Comparison of ENCODE assay signal across 19 cellular contexts in the genomic region with DNA sequence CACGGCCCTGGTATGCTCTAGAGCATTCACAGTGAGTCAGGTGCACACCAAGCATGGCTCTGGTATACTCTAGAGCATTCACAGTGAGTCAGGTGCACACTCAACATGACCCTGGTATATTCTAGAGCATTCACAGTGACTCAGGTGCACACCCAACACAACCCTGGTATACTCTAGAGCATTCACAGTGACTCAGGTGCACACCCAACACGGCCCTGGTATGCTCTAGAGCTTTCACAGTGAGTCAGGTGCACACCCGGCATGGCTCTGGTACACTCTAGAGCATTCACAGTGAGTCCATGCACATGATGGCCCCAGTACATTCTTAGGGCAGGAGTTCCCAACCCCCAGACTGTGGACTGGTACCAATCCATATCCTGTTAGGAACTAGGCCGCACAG.
A peak's percentile ranks its signal among the peaks of the same experiment; 100 is the strongest.
DNase-seq lines count a peak whose midpoint lies in the region; ATAC-seq, FAIRE-seq and TF ChIP-seq lines count a peak whose summit lies in the region.
"Had no signal": no experiment of that assay in that cellular context is flagged by ENCODE, and none has a peak within 500 bp of the region (broad histone marks: within the 10 kb centered on the region; RNA-seq: fewer than 3 reads in every experiment).

No MANE protein-coding gene starts in this region.

- no peak for TF ChIP-seq CTCF in HepG2 (CRISPR knock-in tag; IDR thresholded peaks at IDR 0.05)
- no peak for TF ChIP-seq CTCF in right lobe of liver (IDR thresholded peaks at IDR 0.05)
- TF ChIP-seq CTCF in psoas muscle (IDR thresholded peaks at IDR 0.05) = no peak

- TF ChIP-seq RAD21 in HepG2 (CRISPR knock-in tag; IDR thresholded peaks at IDR 0.05) = no peak

- DNase-seq in HepG2 (ENCODE audit: low spot score) = no peak
- no peak for DNase-seq in right lobe of liver
- DNase-seq in T-helper 17 cell = no peak
- peak; percentile 18 for DNase-seq in islet precursor cell
- no peak for DNase-seq in stimulated activated naive B cell treated with anti-CD40 and anti-IgM and Interleukin-4, amounts not matched to agents 10 μg/mL and 1 μg/mL and 100 μg/mL, for 72 hours
- no peak for DNase-seq in psoas muscle
- DNase-seq in right cardiac atrium = no peak
- DNase-seq: ACHN; BE2C; C1 segment of cervical spinal cord; Calu3; CD4-positive, CD25-positive, alpha-beta regulatory T cell; DMS79 treated with DMSO at 0.1 percent for 48 hours; GF-D8; GOT3; H7; HFFc6 had no signal

- 100% methylated on average over 2 of the region's 4 CpGs for WGBS in HepG2 (ENCODE audit: low lambda C conversion rate)
- no CpG with 5 or more reads among the region's 4 CpGs for WGBS in right lobe of liver (ENCODE audit: insufficient coverage, low coverage, low lambda C conversion rate, missing lambda C conversion rate)
- 93 to 95% (median 94%) methylated on average over 4 of the region's 4 CpGs for WGBS in psoas muscle, 3 donors
- 96% methylated on average over 4 of the region's 4 CpGs for WGBS in right cardiac atrium

- H3K27ac ChIP-seq in HepG2 (ENCODE audit: extremely low read length, insufficient read depth, low read length) (no peak overlapping the region), right lobe of liver (no peak overlapping the region), psoas muscle (no peak overlapping the region), right cardiac atrium (ENCODE audit: low read length) (no peak overlapping the region)

- no peaks in the 10 kb centered on the region for H3K27me3 ChIP-seq in HepG2 (ENCODE audit: control insufficient read depth in 1 of 2, insufficient read depth in 2 of 2, low read length in 2 of 2)
- H3K27me3 ChIP-seq in right lobe of liver = no peaks in the 10 kb centered on the region
- H3K27me3 ChIP-seq in psoas muscle (ENCODE audit: insufficient read depth in 3 of 3, low read length in 2 of 3) = no peaks in the 10 kb centered on the region
- H3K27me3 ChIP-seq in right cardiac atrium (ENCODE audit: control insufficient read depth, insufficient read depth) = no peaks in the 10 kb centered on the region
- H3K27me3 ChIP-seq: BE2C had no signal

- POLR2A ChIA-PET in HepG2 (lab: Yijun Ruan, JAX) = no interaction called here

- ATAC-seq in HepG2 (no peak), right lobe of liver (no peak), T-helper 17 cell (no peak), psoas muscle (no peak), right cardiac atrium (no peak)
- no peak for ATAC-seq in stimulated activated naive B cell treated with anti-CD40 and anti-IgM and Interleukin-4, amounts not matched to agents 10 μg/mL and 1 μg/mL and 100 μg/mL, for 72 hours (replicated peaks)
- ATAC-seq: HCT116 had no signal

- H4K20me1 ChIP-seq in HepG2 (ENCODE audit: insufficient read depth, low read length) = 0 out of 2 replicates have a peak, but pooled peaks cover 3% of the 10 kb centered on the region

- H3K4me3 Mint-ChIP-seq in T-helper 17 cell = no peak overlapping the region
- no peak overlapping the region for H3K4me3 Mint-ChIP-seq in stimulated activated naive B cell treated with anti-CD40 and anti-IgM and Interleukin-4, amounts not matched to agents 10 μg/mL and 1 μg/mL and 100 μg/mL, for 72 hours
- H3K4me3 Mint-ChIP-seq: CD4-positive, CD25-positive, alpha-beta regulatory T cell; HFFc6 had no signal

- in situ Hi-C loops in HepG2 (cut with HindIII; ENCODE audit: extremely low pct_ligation_motif_present, low pct_unique_long_range_greater_than_20kb) = no loop called here

- TF ChIP-seq POLR2A in HepG2 (IDR thresholded peaks at IDR 0.05; ENCODE audit: insufficient read depth in 1 of 2, low read depth in 2 of 2, low read length in 2 of 2) = no peak
- TF ChIP-seq POLR2A in right lobe of liver (IDR thresholded peaks at IDR 0.05) = no peak

- H3K79me2 ChIP-seq in HepG2 (ENCODE audit: insufficient read depth, low read length) = no peaks in the 10 kb centered on the region

- H3K4me2 ChIP-seq in HepG2 (ENCODE audit: low read depth, low read length) = no peak overlapping the region

- H3K9ac ChIP-seq in HepG2 (ENCODE audit: insufficient read depth, low read depth, low read length) = no peak overlapping the region

- H3K4me3 ChIP-seq in HepG2 (replicated peaks in 1 of 3; ENCODE audit: insufficient read depth in 1 of 3, low read depth in 2 of 3, low read length in 3 of 3) = no peak overlapping the region
- no peak overlapping the region for H3K4me3 ChIP-seq in right lobe of liver
- no peak overlapping the region for H3K4me3 ChIP-seq in psoas muscle
- H3K4me3 ChIP-seq in right cardiac atrium (ENCODE audit: low read length) = no peak overlapping the region

- peaks cover 7 to 13% of the 10 kb centered on the region in 2 donors for H3K9me3 Mint-ChIP-seq in stimulated activated naive B cell treated with anti-CD40 and anti-IgM and Interleukin-4, amounts not matched to agents 10 μg/mL and 1 μg/mL and 100 μg/mL, for 72 hours

- H2AFZ ChIP-seq in HepG2 (ENCODE audit: low read length) = no peak overlapping the region

- peak overlapping the region; percentile 61 for H3K27ac Mint-ChIP-seq in T-helper 17 cell
- H3K27ac Mint-ChIP-seq in stimulated activated naive B cell treated with anti-CD40 and anti-IgM and Interleukin-4, amounts not matched to agents 10 μg/mL and 1 μg/mL and 100 μg/mL, for 72 hours = peak overlapping the region; percentile 25
- H3K27ac Mint-ChIP-seq: HFFc6 had no signal

- H3K36me3 Mint-ChIP-seq in T-helper 17 cell (ENCODE audit: low read depth) = no peaks in the 10 kb centered on the region
- H3K36me3 Mint-ChIP-seq in stimulated activated naive B cell treated with anti-CD40 and anti-IgM and Interleukin-4, amounts not matched to agents 10 μg/mL and 1 μg/mL and 100 μg/mL, for 72 hours = peaks cover 26 to 36% of the 10 kb centered on the region in 2 donors

- CTCF ChIA-PET in HepG2 (lab: Yijun Ruan, JAX; ENCODE audit: low intra/inter-chr PET ratio, low total read pairs) = no interaction called here

- H3K36me3 ChIP-seq in HepG2 (replicated peaks in 1 of 2; ENCODE audit: control insufficient read depth in 1 of 2, insufficient read depth in 2 of 2, low read length in 2 of 2) (no peaks in the 10 kb centered on the region; a peak in 1 of 5 replicates), right lobe of liver (no peaks in the 10 kb centered on the region), psoas muscle (ENCODE audit: insufficient read depth in 1 of 2, low read depth in 1 of 2) (no peaks in the 10 kb centered on the region)
- H3K36me3 ChIP-seq: BE2C had no signal

- BruUV-seq in HepG2 (replicated peaks; lab: Mats Ljungman, UMichigan) = no TSS peak

- H3K9me3 ChIP-seq in HepG2 (ENCODE audit: low read length) = peaks cover 10% of the 10 kb centered on the region
- no peaks in the 10 kb centered on the region for H3K9me3 ChIP-seq in right lobe of liver
- no peaks in the 10 kb centered on the region for H3K9me3 ChIP-seq in T-helper 17 cell (ENCODE audit: control insufficient read depth, low read length, poor library complexity, severe bottlenecking)
- no peaks in the 10 kb centered on the region for H3K9me3 ChIP-seq in psoas muscle
- peaks cover 2% of the 10 kb centered on the region for H3K9me3 ChIP-seq in right cardiac atrium (ENCODE audit: control insufficient read depth, low read length)
- H3K9me3 ChIP-seq: BE2C had no signal

- FAIRE-seq in HepG2 (lab: Jason Lieb, UNC) = no peak
- FAIRE-seq: A204.1 had no signal

- H3K4me1 ChIP-seq in HepG2 (ENCODE audit: insufficient read depth, low read length) (peaks cover 10% of the 10 kb centered on the region), right lobe of liver (no peaks in the 10 kb centered on the region), psoas muscle (no peaks in the 10 kb centered on the region), right cardiac atrium (ENCODE audit: control insufficient read depth, insufficient read depth, low read length) (no peaks in the 10 kb centered on the region)
- H3K4me1 ChIP-seq: BE2C had no signal

- intact Hi-C loops in HepG2 (cut with micrococcal nuclease; ENCODE audit: unreplicated experiment) (no loop called here), right lobe of liver (cut with DNase I) (no loop called here), psoas muscle (cut with DNase I) (no loop called here), right cardiac atrium (cut with DNase I) (no loop called here)

- H3K27me3 Mint-ChIP-seq in T-helper 17 cell = no peaks in the 10 kb centered on the region
- no peaks in the 10 kb centered on the region for H3K27me3 Mint-ChIP-seq in stimulated activated naive B cell treated with anti-CD40 and anti-IgM and Interleukin-4, amounts not matched to agents 10 μg/mL and 1 μg/mL and 100 μg/mL, for 72 hours

- peaks cover 40% of the 10 kb centered on the region for H3K4me1 Mint-ChIP-seq in T-helper 17 cell
- peaks cover 28 to 32% of the 10 kb centered on the region in 2 donors for H3K4me1 Mint-ChIP-seq in stimulated activated naive B cell treated with anti-CD40 and anti-IgM and Interleukin-4, amounts not matched to agents 10 μg/mL and 1 μg/mL and 100 μg/mL, for 72 hours

- TF ChIP-seq EP300 in HepG2 (IDR thresholded peaks at IDR 0.05; ENCODE audit: low read depth in 2 of 2, low read length in 2 of 2) (no peak), HepG2 (CRISPR knock-in tag; IDR thresholded peaks at IDR 0.05; ENCODE audit: borderline replicate concordance) (no peak)

TF ChIP-seq in HepG2, 621 proteins besides CTCF, POLR2A, EP300 and RAD21:
- no peak for TF ChIP-seq ZNF589 (CRISPR knock-in tag; conservative IDR thresholded peaks at IDR 0.05)
- no peak for TF ChIP-seq ATM (IDR thresholded peaks at IDR 0.05; ENCODE audit: borderline replicate concordance)
- TF ChIP-seq NFYC (CRISPR knock-in tag; IDR thresholded peaks at IDR 0.05) = no peak
- TF ChIP-seq ZNF468 (CRISPR knock-in tag; IDR thresholded peaks at IDR 0.05) = no peak
- TF ChIP-seq, protein P1, sequence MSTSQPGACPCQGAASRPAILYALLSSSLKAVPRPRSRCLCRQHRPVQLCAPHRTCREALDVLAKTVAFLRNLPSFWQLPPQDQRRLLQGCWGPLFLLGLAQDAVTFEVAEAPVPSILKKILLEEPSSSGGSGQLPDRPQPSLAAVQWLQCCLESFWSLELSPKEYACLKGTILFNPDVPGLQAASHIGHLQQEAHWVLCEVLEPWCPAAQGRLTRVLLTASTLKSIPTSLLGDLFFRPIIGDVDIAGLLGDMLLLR (CRISPR knock-in tag; IDR thresholded peaks at IDR 0.05) = 0 out of 2 replicates have a peak, but pooled peaks have one; percentile 26
TF ChIP-seq in HepG2: peak in this region for 1.
